ENCODE assay signal across 1 cellular context in genomic region chr19:19668230-19669012, GRCh38.
A peak's percentile ranks its signal among the peaks of the same experiment; 100 is the strongest.
TF ChIP-seq lines count a peak whose summit lies in the region.

Gene ZNF101, plus strand, starts transcription at chr19:19668839. Its CDS starts 125 bp downstream, at chr19:19668964.

TF ChIP-seq in WTC11, 78 proteins besides CTCF, POLR2A, EP300 and RAD21 (continued from another document and continues in another):
- TF ChIP-seq HMGXB4 (CRISPR knock-in tag; IDR thresholded peaks at IDR 0.05) (no peak), ESRRA (CRISPR knock-in tag; IDR thresholded peaks at IDR 0.05; ENCODE audit: borderline replicate concordance) (no peak), FOXP1 (CRISPR knock-in tag; IDR thresholded peaks at IDR 0.05; ENCODE audit: borderline replicate concordance) (no peak), HMGA2 (CRISPR knock-in tag; IDR thresholded peaks at IDR 0.05) (no peak), ATF1 (CRISPR knock-in tag; IDR thresholded peaks at IDR 0.05) (no peak), FOXK1 (CRISPR knock-in tag; IDR thresholded peaks at IDR 0.05) (peak; percentile 59), AR (CRISPR knock-in tag; IDR thresholded peaks at IDR 0.05) (no peak), ATF2 (CRISPR knock-in tag; IDR thresholded peaks at IDR 0.05; ENCODE audit: borderline replicate concordance, low read depth) (no peak), ATF6 (CRISPR knock-in tag; IDR thresholded peaks at IDR 0.05) (no peak), ZMAT4 (CRISPR knock-in tag; IDR thresholded peaks at IDR 0.05) (no peak), PREB (CRISPR knock-in tag; IDR thresholded peaks at IDR 0.05; ENCODE audit: borderline replicate concordance) (no peak), MAX (CRISPR knock-in tag; IDR thresholded peaks at IDR 0.05) (peak; percentile 33; the same call in 1 of the 2 replicates), ETV6 (CRISPR knock-in tag; IDR thresholded peaks at IDR 0.05) (0 out of 2 replicates have a peak, but pooled peaks have one; percentile 12), ZNF425 (CRISPR knock-in tag; conservative IDR thresholded peaks at IDR 0.05) (no peak), NR3C1 (CRISPR knock-in tag; conservative IDR thresholded peaks at IDR 0.05; ENCODE audit: low read depth) (no peak), NFE2L1 (CRISPR knock-in tag; IDR thresholded peaks at IDR 0.05) (no peak), E2F5 (CRISPR knock-in tag; IDR thresholded peaks at IDR 0.05) (peak; percentile 90), ARID4B (CRISPR knock-in tag; IDR thresholded peaks at IDR 0.05; ENCODE audit: borderline replicate concordance) (0 out of 2 replicates have a peak, but pooled peaks have one; percentile 23), NFATC4 (CRISPR knock-in tag; IDR thresholded peaks at IDR 0.05) (no peak), ZNF317 (CRISPR knock-in tag; IDR thresholded peaks at IDR 0.05; ENCODE audit: borderline replicate concordance, low read depth) (peak; percentile 65; the same call in 1 of the 2 replicates), ZNF138 (CRISPR knock-in tag; conservative IDR thresholded peaks at IDR 0.05) (no peak), ZNF416 (CRISPR knock-in tag; IDR thresholded peaks at IDR 0.05) (no peak), FOXP4 (CRISPR knock-in tag; IDR thresholded peaks at IDR 0.05) (no peak), TEAD1 (CRISPR knock-in tag; IDR thresholded peaks at IDR 0.05) (no peak; the same call in 1 of the 2 replicates), ZBTB21 (CRISPR knock-in tag; IDR thresholded peaks at IDR 0.05; ENCODE audit: borderline replicate concordance) (no peak), ATF3 (CRISPR knock-in tag; conservative IDR thresholded peaks at IDR 0.05) (no peak), JUN (CRISPR knock-in tag; IDR thresholded peaks at IDR 0.05) (no peak), E2F4 (CRISPR knock-in tag; IDR thresholded peaks at IDR 0.05; ENCODE audit: borderline replicate concordance, low read depth) (no peak; the same call in 1 of the 2 replicates), OVOL2 (CRISPR knock-in tag; IDR thresholded peaks at IDR 0.05; ENCODE audit: borderline replicate concordance) (no peak)
